ENCODE assay signal across 16 cellular contexts in genomic region chr4:33467291-33467690, GRCh38.
"Had no signal": no experiment of that assay in that cellular context is flagged by ENCODE, and none has a peak within 500 bp of the region (broad histone marks: within the 10 kb centered on the region; RNA-seq: fewer than 3 reads in every experiment).

No MANE protein-coding gene starts in this region.

- H3K79me2 ChIP-seq: hepatocyte had no signal

- H3K27ac ChIP-seq: esophagus squamous epithelium, hepatocyte, lower lobe of right lung, pancreas, upper lobe of right lung had no signal

- ATAC-seq: activated T-helper 17 cell treated with anti-CD3 and anti-CD28 coated beads, Interleukin-2, amount 50 U/mL, for 72 hours; left colon; lower lobe of right lung; pancreas; stimulated activated naive CD8-positive, alpha-beta T cell treated with anti-CD3 and anti-CD28 coated beads, Interleukin-15, amount 100 ng/mL, for 72 hours; upper lobe of right lung had no signal

- H3K27me3 ChIP-seq: esophagus squamous epithelium, hepatocyte, pancreas, upper lobe of right lung had no signal

- H3K36me3 ChIP-seq: esophagus squamous epithelium, lower lobe of right lung, pancreas, upper lobe of right lung had no signal

- H3K9me3 ChIP-seq: lower lobe of right lung, pancreas, upper lobe of right lung had no signal

- H3K4me2 ChIP-seq: hepatocyte had no signal

- DNase-seq: activated CD4-positive, alpha-beta T cell treated with anti-CD3 and anti-CD28 coated beads for 1 hour; activated CD4-positive, alpha-beta T cell treated with anti-CD3 and anti-CD28 coated beads, Interleukin-2, amount 50 U/mL, for 4 hours; activated naive CD4-positive, alpha-beta T cell treated with anti-CD3 and anti-CD28 coated beads for 36 hours; esophagus squamous epithelium; left colon; lower lobe of right lung; pancreas; stimulated activated CD4-positive, alpha-beta T cell treated with anti-CD3 and anti-CD28 coated beads, Interleukin-1b, Interleukin-23, amount 100 ng/mL, for 48 hours; stimulated activated naive CD8-positive, alpha-beta T cell treated with anti-CD3 and anti-CD28 coated beads, Interleukin-15, amount 100 ng/mL, for 72 hours; T-helper 1 cell; T1000; upper lobe of right lung had no signal

- H3K4me3 ChIP-seq: esophagus squamous epithelium, hepatocyte, lower lobe of right lung, pancreas, upper lobe of right lung had no signal

- H3K4me1 ChIP-seq: esophagus squamous epithelium, lower lobe of right lung, pancreas, upper lobe of right lung had no signal

- H2AFZ ChIP-seq: hepatocyte had no signal

- FAIRE-seq: astrocyte, bronchial epithelial cell, pancreas had no signal
